In genomic region chr14:68979021-68979721, GRCh38 we compare ENCODE assay signal across 8 cellular contexts. TPM values are rescaled to one million over a fixed set of nuclear protein-coding genes. Genes with fewer than 3 reads are reported as not detected.
DNase-seq lines count a peak whose midpoint lies in the region; ATAC-seq and TF ChIP-seq lines count a peak whose summit lies in the region.

TSS of gene ACTN1 (minus strand) at chr14:68979302. CDS start at chr14:68979056, 246 bp downstream.

- H3K27me3 Mint-ChIP-seq in CD8-positive, alpha-beta memory T cell, result peaks cover 7 to 9% of the 10 kb centered on the region in 2 donors
- H3K27me3 Mint-ChIP-seq in activated CD4-positive, alpha-beta T cell treated with anti-CD3 and anti-CD28 coated beads for 36 hours, result peaks cover 2% of the 10 kb centered on the region

- peak within 1 kb of the TSS; percentile 84 to 96 (median 89) for H3K4me3 Mint-ChIP-seq in CD8-positive, alpha-beta memory T cell
- H3K4me3 Mint-ChIP-seq in activated CD4-positive, alpha-beta T cell treated with anti-CD3 and anti-CD28 coated beads for 36 hours, result peak within 1 kb of the TSS; percentile 79

- no peak for TF ChIP-seq CTCF in smooth muscle cell (IDR thresholded peaks at IDR 0.05; ENCODE audit: borderline replicate concordance, insufficient read depth, poor library complexity, severe bottlenecking)

- H3K4me1 Mint-ChIP-seq in CD8-positive, alpha-beta memory T cell, result peaks cover 36 to 37% (median 36%) of the 10 kb centered on the region in 3 donors
- peaks cover 38% of the 10 kb centered on the region for H3K4me1 Mint-ChIP-seq in activated CD4-positive, alpha-beta T cell treated with anti-CD3 and anti-CD28 coated beads for 36 hours

- WGBS in smooth muscle cell (ENCODE audit: low lambda C conversion rate), result under 1% methylated on average over 63 of the region's 68 CpGs

- H3K27ac Mint-ChIP-seq in CD8-positive, alpha-beta memory T cell, result peak within 1 kb of the TSS in 6 of 8 donors; percentile 70 to 85 (median 76)
- peak within 1 kb of the TSS; percentile 88 for H3K27ac Mint-ChIP-seq in activated CD4-positive, alpha-beta T cell treated with anti-CD3 and anti-CD28 coated beads for 36 hours

- peaks cover 28% of the 10 kb centered on the region for H3F3A ChIP-seq in smooth muscle cell (ENCODE audit: low read depth)

- H3K79me2 ChIP-seq in smooth muscle cell (ENCODE audit: low read depth), result peaks cover 47% of the 10 kb centered on the region

- H3K9me3 Mint-ChIP-seq in CD8-positive, alpha-beta memory T cell, result peaks cover 0 to 2% (median 0%) of the 10 kb centered on the region in 5 donors
- H3K9me3 Mint-ChIP-seq in activated CD4-positive, alpha-beta T cell treated with anti-CD3 and anti-CD28 coated beads for 36 hours (ENCODE audit: low read depth), result no peaks in the 10 kb centered on the region

- peaks cover 0 to 2% (median 0%) of the 10 kb centered on the region in 3 donors for H3K36me3 Mint-ChIP-seq in CD8-positive, alpha-beta memory T cell
- peaks cover 16% of the 10 kb centered on the region for H3K36me3 Mint-ChIP-seq in activated CD4-positive, alpha-beta T cell treated with anti-CD3 and anti-CD28 coated beads for 36 hours (ENCODE audit: low read depth)

- H3K4me2 ChIP-seq in smooth muscle cell, result peak within 1 kb of the TSS; percentile 91

- peak within 1 kb of the TSS; percentile 56 for H3K27ac ChIP-seq in CD8-positive, alpha-beta memory T cell (ENCODE audit: low read depth, low read length)
- peak within 1 kb of the TSS; percentile 96 for H3K27ac ChIP-seq in smooth muscle cell (ENCODE audit: low read depth)

- POLR2A ChIA-PET in CD8-positive, alpha-beta memory T cell (lab: Charles Lee), result no interaction called here
- POLR2A ChIA-PET in activated CD4-positive, alpha-beta T cell treated with anti-CD3 and anti-CD28 coated beads for 36 hours (lab: Charles Lee), result interaction anchor here (1.3 kb wide), 1 partner anchor 9 kb away, joined by 3 read pairs; no protein-coding TSS in a partner anchor

- ATAC-seq in HG02763 (IDR thresholded peaks at IDR 0.05; ENCODE audit: unreplicated experiment), result peak; percentile 35
- ATAC-seq in activated CD4-positive, alpha-beta T cell treated with anti-CD3 and anti-CD28 coated beads for 36 hours, result peak; percentile 72
- no peak for ATAC-seq in HG03439 (IDR thresholded peaks at IDR 0.05; ENCODE audit: unreplicated experiment)

- no peaks in the 10 kb centered on the region for H3K36me3 ChIP-seq in CD8-positive, alpha-beta memory T cell (ENCODE audit: insufficient read depth, low read length)
- H3K36me3 ChIP-seq in smooth muscle cell (ENCODE audit: low read depth), result no peaks in the 10 kb centered on the region

- peak within 1 kb of the TSS; percentile 72 for H3K4me3 ChIP-seq in CD8-positive, alpha-beta memory T cell (ENCODE audit: low read length)
- H3K4me3 ChIP-seq in smooth muscle cell, result peak within 1 kb of the TSS; percentile 90

- H3K9ac ChIP-seq in smooth muscle cell (ENCODE audit: low read depth), result peak within 1 kb of the TSS; percentile 96

- DNase-seq in CD8-positive, alpha-beta memory T cell, result peak in 4 of 5 donors; percentile 10 to 81 (median 29)
- peak; percentile 94 for DNase-seq in NCI-H446 treated with DMSO at 0.1 percent for 48 hours (lab: John Stamatoyannopoulos, UW)
- peak; percentile 84 for DNase-seq in activated CD4-positive, alpha-beta T cell treated with anti-CD3 and anti-CD28 coated beads for 36 hours
- peak; percentile 94 for DNase-seq in cerebellum (ENCODE audit: low spot score)
- DNase-seq in iris pigment epithelial cell (ENCODE audit: low read depth), result peak; percentile 99
- DNase-seq in smooth muscle cell (lab: John Stamatoyannopoulos, UW; ENCODE audit: unreplicated experiment), result peak; percentile 78

- H3K4me1 ChIP-seq in CD8-positive, alpha-beta memory T cell (ENCODE audit: insufficient read depth, low read length), result peaks cover 25% of the 10 kb centered on the region
- H3K4me1 ChIP-seq in smooth muscle cell (ENCODE audit: low read depth), result peaks cover 24% of the 10 kb centered on the region

- no peaks in the 10 kb centered on the region for H3K27me3 ChIP-seq in CD8-positive, alpha-beta memory T cell (ENCODE audit: insufficient read depth, low read length, poor library complexity, severe bottlenecking)
- H3K27me3 ChIP-seq in smooth muscle cell (ENCODE audit: low read depth), result no peaks in the 10 kb centered on the region

- H3K9me3 ChIP-seq in CD8-positive, alpha-beta memory T cell (ENCODE audit: low read length), result no peaks in the 10 kb centered on the region
- H3K9me3 ChIP-seq in smooth muscle cell (replicated peaks; ENCODE audit: low read depth), result no peaks in the 10 kb centered on the region

- peaks cover 49% of the 10 kb centered on the region for H4K20me1 ChIP-seq in smooth muscle cell (ENCODE audit: low read depth)

- intact Hi-C loops in activated CD4-positive, alpha-beta T cell treated with anti-CD3 and anti-CD28 coated beads for 36 hours (cut with DNase I, micrococcal nuclease), result loop anchor here (1.0 to 10.0 kb wide), 9 partner anchors 42 to 1162 kb away; partner anchors contain the start of genes ERH (in 2 of the 2), SLC39A9 (in 2 of the 2), DCAF5 (in 1 of the 2) and RAD51B (in 1 of the 2)

- H2AFZ ChIP-seq in smooth muscle cell (ENCODE audit: low read depth), result no peak within 1 kb of the TSS

- CTCF ChIA-PET in CD8-positive, alpha-beta memory T cell (lab: Charles Lee), result interaction anchor here (1.5 kb wide), 1 partner anchor 11 kb away, joined by 3 read pairs; no protein-coding TSS in a partner anchor
- CTCF ChIA-PET in activated CD4-positive, alpha-beta T cell treated with anti-CD3 and anti-CD28 coated beads for 36 hours (lab: Charles Lee), result interaction anchor here (0.6 kb wide), 1 partner anchor 67 kb away, joined by 3 read pairs; no protein-coding TSS in a partner anchor

RNA-seq across cellular contexts. Expression of gene ACTN1, which starts in this region (rescaled TPM):
- 10 to 100 TPM; 52.7 to 53.3 TPM for total RNA-seq in CD8-positive, alpha-beta memory T cell
- polyA plus RNA-seq in CD8-positive, alpha-beta memory T cell, result 47.4 TPM
- 100 to 1,000 TPM in 1 of 2 experiments, 10 to 100 TPM in 1; 92.8 to 146 TPM for total RNA-seq in activated CD4-positive, alpha-beta T cell treated with anti-CD3 and anti-CD28 coated beads for 36 hours
- total RNA-seq in cerebellum (23.1 TPM), smooth muscle cell (361 and 422 TPM in 2 replicates)
- 741 and 806 TPM in 2 replicates for polyA plus RNA-seq in smooth muscle cell

Comparison
In these comparisons a context has a peak if more than half of its experiments do, and no peak if none do; other contexts are left out.
1. RNA of gene ACTN1 (polyA plus RNA-seq): 741 to 806 TPM in smooth muscle cell; 47.4 TPM in CD8-positive, alpha-beta memory T cell (single experiment); every median in the first group is over 10 times any median in the second.
2. DNase-seq: peak in every context shown above with its lines; median percentile 99 in iris pigment epithelial cell; 94 in NCI-H446 treated with DMSO at 0.1 percent for 48 hours; 94 in cerebellum; 84 in activated CD4-positive, alpha-beta T cell treated with anti-CD3 and anti-CD28 coated beads for 36 hours; 78 in smooth muscle cell; 29 in CD8-positive, alpha-beta memory T cell.